ENCODE assay signal across 1 cellular context in the genomic region with DNA sequence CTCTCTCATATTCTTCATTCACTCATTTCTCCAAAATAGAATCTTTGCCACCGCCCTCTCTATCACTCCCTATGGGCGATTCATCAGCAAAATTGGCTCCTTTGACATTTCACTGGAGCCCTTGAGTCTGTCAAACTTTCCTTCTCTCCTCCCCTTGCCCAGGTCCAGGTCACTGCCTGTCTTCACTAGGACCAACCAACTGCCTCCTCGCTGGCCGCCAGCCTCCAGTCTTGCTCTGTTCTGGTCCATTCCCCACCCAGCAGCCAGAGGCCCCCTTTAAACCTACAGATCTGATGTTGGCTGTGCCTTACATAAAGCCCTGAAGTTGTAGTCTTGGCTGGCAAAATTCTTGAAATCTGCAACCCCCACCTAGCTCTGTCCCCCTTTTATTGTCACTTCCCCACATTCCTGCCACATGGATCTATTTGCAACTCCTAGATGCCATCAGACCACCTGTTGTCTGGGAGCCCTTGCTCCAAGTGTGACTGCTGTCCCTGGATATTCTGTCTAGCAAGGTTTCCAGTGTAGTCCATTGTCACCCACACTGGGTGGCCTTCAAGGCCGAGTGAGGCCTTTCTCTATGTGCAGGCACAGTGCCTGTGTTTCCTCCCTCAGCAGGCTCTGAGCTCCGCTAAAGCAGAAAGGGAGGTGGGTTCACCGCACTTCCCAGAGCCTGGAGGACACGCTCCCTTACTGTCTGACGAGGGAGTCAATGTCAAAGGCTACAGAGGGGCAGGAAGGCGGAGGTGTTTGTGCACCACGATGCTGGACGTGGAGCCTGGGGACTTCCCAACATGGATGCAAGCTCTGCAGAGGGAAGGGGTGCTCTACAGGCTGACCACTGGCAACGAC.
TF ChIP-seq lines count a peak whose summit lies in the region.

No MANE protein-coding gene starts in this region.

TF ChIP-seq in Ishikawa, 13 proteins besides CTCF, POLR2A, EP300 and RAD21 (continued from another document):
- TF ChIP-seq, protein P1, sequence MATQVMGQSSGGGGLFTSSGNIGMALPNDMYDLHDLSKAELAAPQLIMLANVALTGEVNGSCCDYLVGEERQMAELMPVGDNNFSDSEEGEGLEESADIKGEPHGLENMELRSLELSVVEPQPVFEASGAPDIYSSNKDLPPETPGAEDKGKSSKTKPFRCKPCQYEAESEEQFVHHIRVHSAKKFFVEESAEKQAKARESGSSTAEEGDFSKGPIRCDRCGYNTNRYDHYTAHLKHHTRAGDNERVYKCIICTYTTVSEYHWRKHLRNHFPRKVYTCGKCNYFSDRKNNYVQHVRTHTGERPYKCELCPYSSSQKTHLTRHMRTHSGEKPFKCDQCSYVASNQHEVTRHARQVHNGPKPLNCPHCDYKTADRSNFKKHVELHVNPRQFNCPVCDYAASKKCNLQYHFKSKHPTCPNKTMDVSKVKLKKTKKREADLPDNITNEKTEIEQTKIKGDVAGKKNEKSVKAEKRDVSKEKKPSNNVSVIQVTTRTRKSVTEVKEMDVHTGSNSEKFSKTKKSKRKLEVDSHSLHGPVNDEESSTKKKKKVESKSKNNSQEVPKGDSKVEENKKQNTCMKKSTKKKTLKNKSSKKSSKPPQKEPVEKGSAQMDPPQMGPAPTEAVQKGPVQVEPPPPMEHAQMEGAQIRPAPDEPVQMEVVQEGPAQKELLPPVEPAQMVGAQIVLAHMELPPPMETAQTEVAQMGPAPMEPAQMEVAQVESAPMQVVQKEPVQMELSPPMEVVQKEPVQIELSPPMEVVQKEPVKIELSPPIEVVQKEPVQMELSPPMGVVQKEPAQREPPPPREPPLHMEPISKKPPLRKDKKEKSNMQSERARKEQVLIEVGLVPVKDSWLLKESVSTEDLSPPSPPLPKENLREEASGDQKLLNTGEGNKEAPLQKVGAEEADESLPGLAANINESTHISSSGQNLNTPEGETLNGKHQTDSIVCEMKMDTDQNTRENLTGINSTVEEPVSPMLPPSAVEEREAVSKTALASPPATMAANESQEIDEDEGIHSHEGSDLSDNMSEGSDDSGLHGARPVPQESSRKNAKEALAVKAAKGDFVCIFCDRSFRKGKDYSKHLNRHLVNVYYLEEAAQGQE (IDR thresholded peaks at IDR 0.05; ENCODE audit: low read depth) = no peak
- TF ChIP-seq NFIC (IDR thresholded peaks at IDR 0.05) (no peak), TCF12 (IDR thresholded peaks at IDR 0.05; ENCODE audit: low read depth) (no peak), FOXM1 (IDR thresholded peaks at IDR 0.05; ENCODE audit: borderline replicate concordance, low read depth) (no peak), CREB1 (IDR thresholded peaks at IDR 0.05; ENCODE audit: low read depth) (no peak), TAF1 (IDR thresholded peaks at IDR 0.05; ENCODE audit: low read depth) (no peak), CEBPB (IDR thresholded peaks at IDR 0.05) (no peak), EGR1 (IDR thresholded peaks at IDR 0.05) (no peak)
- TF ChIP-seq, protein P2, sequence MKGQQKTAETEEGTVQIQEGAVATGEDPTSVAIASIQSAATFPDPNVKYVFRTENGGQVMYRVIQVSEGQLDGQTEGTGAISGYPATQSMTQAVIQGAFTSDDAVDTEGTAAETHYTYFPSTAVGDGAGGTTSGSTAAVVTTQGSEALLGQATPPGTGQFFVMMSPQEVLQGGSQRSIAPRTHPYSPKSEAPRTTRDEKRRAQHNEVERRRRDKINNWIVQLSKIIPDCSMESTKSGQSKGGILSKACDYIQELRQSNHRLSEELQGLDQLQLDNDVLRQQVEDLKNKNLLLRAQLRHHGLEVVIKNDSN (IDR thresholded peaks at IDR 0.05) = no peak
